In genomic region chr7:133273221-133273620, GRCh38 we compare ENCODE assay signal across 27 cellular contexts.
"Had no signal": no experiment of that assay in that cellular context is flagged by ENCODE, and none has a peak within 500 bp of the region (broad histone marks: within the 10 kb centered on the region; RNA-seq: fewer than 3 reads in every experiment).

No MANE protein-coding gene starts in this region.

- H3K27me3 ChIP-seq: neural progenitor cell, ovary, right lobe of liver, sigmoid colon, stomach, thyroid gland, tibial nerve, upper lobe of left lung, vagina had no signal

- H3K9me3 Mint-ChIP-seq: natural killer cell treated with Interleukin-12 subunit alpha and Interleukin-12 subunit beta and Interleukin-15 and Interleukin-18, amount 100 ng/mL, for 72 hours; neural progenitor cell had no signal

- H3K36me3 ChIP-seq: ovary, thoracic aorta had no signal

- H3K4me2 ChIP-seq: neural progenitor cell had no signal

- H3K4me3 ChIP-seq: neural progenitor cell, ovary, psoas muscle, right lobe of liver, sigmoid colon, stomach, thoracic aorta, thyroid gland, tibial nerve, upper lobe of left lung, vagina had no signal

- H3K27ac Mint-ChIP-seq: natural killer cell treated with Interleukin-12 subunit alpha and Interleukin-12 subunit beta and Interleukin-15 and Interleukin-18, amount 100 ng/mL, for 72 hours; neural progenitor cell; progenitor cell of endocrine pancreas; stimulated activated effector memory CD8-positive, alpha-beta T cell treated with anti-CD3 and anti-CD28 coated beads, Interleukin-12 subunit alpha, Interleukin-12 subunit beta, amount 100 ng/mL, for 72 hours; stimulated activated naive B cell treated with anti-CD40 and anti-IgM and Interleukin-4, amounts not matched to agents 10 μg/mL and 1 μg/mL and 100 μg/mL, for 72 hours; stimulated activated naive CD8-positive, alpha-beta T cell treated with anti-CD3 and anti-CD28 coated beads, Interleukin-15, Interleukin-2, amounts not matched to agents 100 ng/mL and 50 ng/mL, for 24 hours had no signal

- H2AFZ ChIP-seq: neural progenitor cell, parathyroid adenoma had no signal

- ATAC-seq: natural killer cell treated with Interleukin-12 subunit alpha and Interleukin-12 subunit beta and Interleukin-15 and Interleukin-18, amount 100 ng/mL, for 72 hours; psoas muscle; right cardiac atrium; right lobe of liver; stimulated activated effector memory CD8-positive, alpha-beta T cell treated with anti-CD3 and anti-CD28 coated beads, Interleukin-12 subunit alpha, Interleukin-12 subunit beta, amount 100 ng/mL, for 72 hours; stimulated activated naive B cell treated with anti-CD40 and anti-IgM and Interleukin-4, amounts not matched to agents 10 μg/mL and 1 μg/mL and 100 μg/mL, for 72 hours had no signal

- H3K4me1 ChIP-seq: neural progenitor cell, psoas muscle, right lobe of liver, thyroid gland had no signal

- H3K4me3 Mint-ChIP-seq: natural killer cell treated with Interleukin-12 subunit alpha and Interleukin-12 subunit beta and Interleukin-15 and Interleukin-18, amount 100 ng/mL, for 72 hours; neural progenitor cell; stimulated activated effector memory CD8-positive, alpha-beta T cell treated with anti-CD3 and anti-CD28 coated beads, Interleukin-12 subunit alpha, Interleukin-12 subunit beta, amount 100 ng/mL, for 72 hours; stimulated activated naive B cell treated with anti-CD40 and anti-IgM and Interleukin-4, amounts not matched to agents 10 μg/mL and 1 μg/mL and 100 μg/mL, for 72 hours; stimulated activated naive CD8-positive, alpha-beta T cell treated with anti-CD3 and anti-CD28 coated beads, Interleukin-15, Interleukin-2, amounts not matched to agents 100 ng/mL and 50 ng/mL, for 24 hours had no signal

- H3K27ac ChIP-seq: neural progenitor cell, ovary, parathyroid adenoma, psoas muscle, right lobe of liver, sigmoid colon, stomach, thoracic aorta, thyroid gland, tibial nerve, upper lobe of left lung, vagina had no signal

- DNase-seq: occipital lobe; ovary; posterior cingulate gyrus; psoas muscle; right cardiac atrium; right lobe of liver; sigmoid colon; small intestine; stimulated activated CD4-positive, alpha-beta T cell treated with anti-CD3 and anti-CD28 coated beads, Interleukin-15, amount 100 ng/mL, for 24 hours; stimulated activated CD4-positive, alpha-beta T cell treated with anti-CD3 and anti-CD28 coated beads, Interleukin-2, amount 100 ng/mL, for 24 hours; stimulated activated CD4-positive, alpha-beta T cell treated with anti-CD3 and anti-CD28 coated beads, Interleukin-2, amount 100 ng/mL, for 48 hours; stimulated activated CD4-positive, alpha-beta T cell treated with anti-CD3 and anti-CD28 coated beads, Interleukin-4, amount 100 ng/mL, for 24 hours; stimulated activated naive B cell treated with anti-CD40 and anti-IgM and Interleukin-4, amounts not matched to agents 10 μg/mL and 1 μg/mL and 100 μg/mL, for 72 hours; stimulated activated naive CD4-positive, alpha-beta T cell treated with Interleukin-2 at 50 U/mL for 16 hours; stomach; thyroid gland; trophoblast cell; upper lobe of left lung had no signal

- H3K27me3 Mint-ChIP-seq: natural killer cell treated with Interleukin-12 subunit alpha and Interleukin-12 subunit beta and Interleukin-15 and Interleukin-18, amount 100 ng/mL, for 72 hours; progenitor cell of endocrine pancreas; stimulated activated naive B cell treated with anti-CD40 and anti-IgM and Interleukin-4, amounts not matched to agents 10 μg/mL and 1 μg/mL and 100 μg/mL, for 72 hours; stimulated activated naive CD8-positive, alpha-beta T cell treated with anti-CD3 and anti-CD28 coated beads, Interleukin-15, Interleukin-2, amounts not matched to agents 100 ng/mL and 50 ng/mL, for 24 hours had no signal

- H3K9me3 ChIP-seq: ovary, psoas muscle, right lobe of liver, sigmoid colon, stomach, thoracic aorta, thyroid gland, tibial nerve, upper lobe of left lung, vagina had no signal
